In genomic region chr16:70416748-70417616, GRCh38 we compare ENCODE assay signal across 9 cellular contexts. TPM values are rescaled to one million over a fixed set of nuclear protein-coding genes. Genes with fewer than 3 reads are reported as not detected.
DNase-seq lines count a peak whose midpoint lies in the region; ATAC-seq lines count a peak whose summit lies in the region.
"Had no signal": no experiment of that assay in that cellular context is flagged by ENCODE, and none has a peak within 500 bp of the region (broad histone marks: within the 10 kb centered on the region; RNA-seq: fewer than 3 reads in every experiment).

No MANE protein-coding gene starts in this region.

- DNase-seq in left colon (peak in 1 of 2 donors; percentile 56), substantia nigra (lab: John Stamatoyannopoulos, UW) (no peak), NCI-H345 (lab: John Stamatoyannopoulos, UW) (no peak)
- no peak for DNase-seq in activated CD4-positive, alpha-beta T cell treated with anti-CD3 and anti-CD28 coated beads, Interleukin-2, amount 50 U/mL, for 48 hours
- no peak for DNase-seq in stimulated activated CD4-positive, alpha-beta T cell treated with anti-CD3 and anti-CD28 coated beads, Interleukin-15, amount 100 ng/mL, for 24 hours
- DNase-seq: activated CD8-positive, alpha-beta memory T cell treated with anti-CD3 and anti-CD28 coated beads for 24 hours had no signal

- intact Hi-C loops in left colon (cut with DNase I, micrococcal nuclease), result no loop called here

- peak; percentile 69 for ATAC-seq in GM18517 (IDR thresholded peaks at IDR 0.05; ENCODE audit: unreplicated experiment)
- ATAC-seq in GM21447 (IDR thresholded peaks at IDR 0.05; ENCODE audit: unreplicated experiment), result peak; percentile 80
- peak; percentile 78 for ATAC-seq in HG03457 (IDR thresholded peaks at IDR 0.05; ENCODE audit: unreplicated experiment)
- ATAC-seq in left colon, result peak; percentile 68

- no peak overlapping the region for H3K27ac ChIP-seq in substantia nigra (ENCODE audit: low read depth, low read length, poor library complexity, severe bottlenecking)

RNA-seq across cellular contexts. Expression of gene ST3GAL2, which starts 21.9 kb away (rescaled TPM):
- total RNA-seq in left colon, result 1 to 10 TPM; 6.0 to 8.7 TPM

RNA-seq across cellular contexts. Expression of gene FCSK, which starts 37.4 kb away (rescaled TPM):
- 10 to 100 TPM; 36.5 to 48.8 TPM for total RNA-seq in left colon
